Comparison of ENCODE assay signal across 9 cellular contexts in the genomic region with DNA sequence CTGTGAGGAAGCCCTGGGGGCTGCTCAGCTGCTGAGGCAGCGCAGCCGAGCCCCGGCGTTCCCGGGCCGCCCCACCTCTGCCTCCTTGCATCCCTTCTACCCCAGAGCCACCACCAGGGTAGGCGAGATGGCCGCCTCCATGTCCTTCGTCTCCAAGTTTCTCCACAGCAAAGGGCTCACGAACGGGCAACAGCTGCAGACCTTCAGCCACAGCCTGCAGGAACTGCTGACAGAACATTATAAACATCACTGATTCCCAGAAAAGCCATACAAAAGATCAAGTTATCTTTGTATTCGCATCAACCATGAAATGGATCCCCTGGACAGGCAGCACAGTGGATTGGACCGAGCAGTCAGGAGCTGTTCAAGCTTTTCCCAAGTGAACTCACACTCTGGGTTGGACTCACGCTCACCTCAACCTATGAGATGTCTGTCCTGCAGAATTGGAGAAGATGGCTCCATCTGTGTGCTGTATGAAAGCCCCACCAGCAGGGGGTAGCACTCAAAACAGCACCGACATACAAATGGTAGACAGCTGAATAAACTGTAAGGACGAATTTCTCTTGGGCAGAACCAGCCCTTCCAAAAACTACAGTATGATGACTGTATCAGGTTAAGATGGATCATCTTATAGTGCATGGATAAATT. TPM values are rescaled to one million over a fixed set of nuclear protein-coding genes. Genes with fewer than 3 reads are reported as not detected.
A peak's percentile ranks its signal among the peaks of the same experiment; 100 is the strongest.
DNase-seq lines count a peak whose midpoint lies in the region; ATAC-seq, FAIRE-seq and TF ChIP-seq lines count a peak whose summit lies in the region.
"Had no signal": no experiment of that assay in that cellular context is flagged by ENCODE, and none has a peak within 500 bp of the region (broad histone marks: within the 10 kb centered on the region; RNA-seq: fewer than 3 reads in every experiment).

No MANE protein-coding gene starts in this region.

- H3K4me3 Mint-ChIP-seq in T-helper 2 cell treated with Interferon-gamma antibody and Interleukin-4, amounts not matched to agents 5 μg/mL and 100 μg/mL, for 36 hours = no peak overlapping the region

- CTCF ChIA-PET in A549 (lab: Yijun Ruan, JAX) (no interaction called here), GM10248 (lab: Yijun Ruan, JAX) (interaction anchor here (1.2 to 1.8 kb wide), 7 partner anchors 10 to 34 kb away, joined by 3 to 8 read pairs (median 4); a partner anchor contains a TSS), PC-3 (lab: Charles Lee) (no interaction called here)

- BruUV-seq in PC-3 (replicated peaks; lab: Mats Ljungman, UMichigan) = no TSS peak

- POLR2A ChIA-PET in A549 (lab: Yijun Ruan, JAX) = no interaction called here
- POLR2A ChIA-PET in GM10248 (lab: Yijun Ruan, JAX) = no interaction called here
- POLR2A ChIA-PET in PC-3 (lab: Charles Lee; ENCODE audit: unreplicated experiment) = no interaction called here

- H3K36me3 Mint-ChIP-seq in T-helper 2 cell treated with Interferon-gamma antibody and Interleukin-4, amounts not matched to agents 5 μg/mL and 100 μg/mL, for 36 hours (ENCODE audit: low read depth) = no peaks in the 10 kb centered on the region

- no peak overlapping the region for H3K27ac Mint-ChIP-seq in T-helper 2 cell treated with Interferon-gamma antibody and Interleukin-4, amounts not matched to agents 5 μg/mL and 100 μg/mL, for 36 hours

- no peak overlapping the region for H3K27ac ChIP-seq in A549
- no peak overlapping the region for H3K27ac ChIP-seq in PC-3 (ENCODE audit: low read length)
- no peak overlapping the region for H3K27ac ChIP-seq in keratinocyte (ENCODE audit: control insufficient read depth, insufficient read depth, low read length)

- no peak for TF ChIP-seq POLR2A in A549 (IDR thresholded peaks at IDR 0.05; ENCODE audit: low read length)

- H3K79me2 ChIP-seq in PC-3 (ENCODE audit: low read length) = no peaks in the 10 kb centered on the region
- H3K79me2 ChIP-seq in keratinocyte (ENCODE audit: control insufficient read depth, insufficient read depth, low read length) = no peaks in the 10 kb centered on the region

- no peak overlapping the region for H2AFZ ChIP-seq in PC-3 (ENCODE audit: low read length)
- H2AFZ ChIP-seq in keratinocyte (ENCODE audit: control insufficient read depth, low read length) = no peak overlapping the region

- TF ChIP-seq CTCF in A549 (IDR thresholded peaks at IDR 0.05) = 0 out of 3 replicates have a peak, but pooled peaks have one; percentile 25
- TF ChIP-seq CTCF in GM10248 (IDR thresholded peaks at IDR 0.05; ENCODE audit: control extremely low read depth, extremely low read depth, low read depth, missing control alignments) = peak; percentile 42
- TF ChIP-seq CTCF in PC-3 (conservative IDR thresholded peaks at IDR 0.05; ENCODE audit: low read depth, low read length) = peak; percentile 41; the same call in 1 of the 2 replicates
- peak; percentile 42 to 61 (median 49) for TF ChIP-seq CTCF in keratinocyte (optimal IDR thresholded peaks at IDR 0.05 in 1 of 3, IDR thresholded peaks at IDR 0.05 in 1 of 3, conservative IDR thresholded peaks at IDR 0.05 in 1 of 3; ENCODE audit: extremely low read depth in 1 of 3, insufficient read depth in 2 of 3, low read length in 3 of 3)

- H4K20me1 ChIP-seq in PC-3 (ENCODE audit: low read length) (no peaks in the 10 kb centered on the region), keratinocyte (ENCODE audit: control insufficient read depth, extremely low read depth, insufficient read depth, low read length) (no peaks in the 10 kb centered on the region)

- H3K4me1 ChIP-seq in A549 (no peaks in the 10 kb centered on the region), PC-3 (ENCODE audit: insufficient read depth, low read length) (no peaks in the 10 kb centered on the region), keratinocyte (ENCODE audit: control insufficient read depth, extremely low read depth, insufficient read depth, low read length) (no peaks in the 10 kb centered on the region)

- no peaks in the 10 kb centered on the region for H3K9me1 ChIP-seq in keratinocyte (ENCODE audit: control insufficient read depth, extremely low read depth, insufficient read depth, low read length)

- H3K36me3 ChIP-seq in PC-3 (ENCODE audit: low read depth, low read length) (no peaks in the 10 kb centered on the region), keratinocyte (ENCODE audit: control insufficient read depth in 2 of 2, extremely low read depth in 1 of 2, insufficient read depth in 2 of 2, low read length in 2 of 2) (no peaks in the 10 kb centered on the region)

- FAIRE-seq in A549 (lab: Jason Lieb, UNC) = no peak
- no peak for FAIRE-seq in keratinocyte (lab: Jason Lieb, UNC)

- dilution Hi-C loops in keratinocyte (cut with MboI; ENCODE audit: extremely low pct_ligation_motif_present, low sequenced_read_pairs) = no loop called here

- H3F3A ChIP-seq in PC-3 (ENCODE audit: low read length, unreplicated experiment) = no peaks in the 10 kb centered on the region

- H3K27me3 ChIP-seq in PC-3 (ENCODE audit: low read length) (no peaks in the 10 kb centered on the region; the same call in 1 of the 2 replicates), keratinocyte (ENCODE audit: control insufficient read depth, extremely low read depth, insufficient read depth, low read length) (peaks cover 7% of the 10 kb centered on the region)

- H3K27me3 Mint-ChIP-seq in T-helper 2 cell treated with Interferon-gamma antibody and Interleukin-4, amounts not matched to agents 5 μg/mL and 100 μg/mL, for 36 hours (ENCODE audit: low read depth) = no peaks in the 10 kb centered on the region

- H3K4me2 ChIP-seq in A549 (no peak overlapping the region), PC-3 (ENCODE audit: low read length) (no peak overlapping the region), keratinocyte (ENCODE audit: control insufficient read depth, extremely low read depth, insufficient read depth, low read depth, low read length) (no peak overlapping the region)

- intact Hi-C loops in PC-3 (cut with micrococcal nuclease) = no loop called here

- WGBS in A549 (ENCODE audit: missing lambda C conversion rate) = 36% methylated on average over 16 of the region's 16 CpGs

- DNase-seq in A549 (ENCODE audit: low read depth in 1 of 2, low spot score in 1 of 2) (peak; percentile 4 to 51), GM10248 (ENCODE audit: extremely low spot score) (no peak), PC-3 (peak; percentile 14), keratinocyte (ENCODE audit: low read depth, low spot score) (no peak), HuH-7.5 (ENCODE audit: low spot score) (no peak)
- DNase-seq in T-helper 2 cell treated with Interferon-gamma antibody and Interleukin-4, amounts not matched to agents 5 μg/mL and 100 μg/mL, for 36 hours (ENCODE audit: low spot score) = no peak
- DNase-seq: NCI-H1048 had no signal

- no peaks in the 10 kb centered on the region for H3K4me1 Mint-ChIP-seq in T-helper 2 cell treated with Interferon-gamma antibody and Interleukin-4, amounts not matched to agents 5 μg/mL and 100 μg/mL, for 36 hours (ENCODE audit: low read depth)

- H3K9me3 ChIP-seq in A549 (0 out of 3 replicates have a peak, but pooled peaks cover 4% of the 10 kb centered on the region), PC-3 (ENCODE audit: low read length) (no peaks in the 10 kb centered on the region), keratinocyte (ENCODE audit: control insufficient read depth, low read depth, low read length) (no peaks in the 10 kb centered on the region)

- no peaks in the 10 kb centered on the region for H3K9me3 Mint-ChIP-seq in T-helper 2 cell treated with Interferon-gamma antibody and Interleukin-4, amounts not matched to agents 5 μg/mL and 100 μg/mL, for 36 hours

- H3K4me3 ChIP-seq in A549 (no peak overlapping the region), PC-3 (ENCODE audit: low read length) (no peak overlapping the region), keratinocyte (ENCODE audit: control insufficient read depth in 2 of 3, extremely low read depth in 1 of 3, insufficient read depth in 2 of 3, low read depth in 1 of 3, low read length in 3 of 3) (no peak overlapping the region)

- ATAC-seq in A549 (peak; percentile 39 to 90; a peak in 4 of 6 replicates), PC-3 (no peak), GM19452 (IDR thresholded peaks at IDR 0.05; ENCODE audit: unreplicated experiment) (no peak), GM19351 (IDR thresholded peaks at IDR 0.05; ENCODE audit: unreplicated experiment) (no peak)

- TF ChIP-seq RAD21 in A549 (conservative IDR thresholded peaks at IDR 0.05 in 1 of 2, IDR thresholded peaks at IDR 0.05 in 1 of 2) = 0 out of 5 replicates have a peak, but pooled peaks of 1 of the 2 experiments have one; percentile 12

- TF ChIP-seq EP300 in A549 (IDR thresholded peaks at IDR 0.05) = no peak

- no peaks in the 10 kb centered on the region for H3K9me2 ChIP-seq in PC-3 (replicated peaks; ENCODE audit: low read length)

- no peak overlapping the region for H3K9ac ChIP-seq in PC-3 (ENCODE audit: low read length)
- no peak overlapping the region for H3K9ac ChIP-seq in keratinocyte (ENCODE audit: control insufficient read depth, extremely low read depth, insufficient read depth, low read length)

TF ChIP-seq in A549, 52 proteins besides CTCF, POLR2A, EP300 and RAD21:
- TF ChIP-seq MAFK (IDR thresholded peaks at IDR 0.05; ENCODE audit: partially characterized antibody) (peak; percentile 17), HOXA7 (CRISPR knock-in tag; IDR thresholded peaks at IDR 0.05) (no peak)

RNA-seq across cellular contexts. Expression of a gene that starts 19.4 kb away (rescaled TPM):
- polyA plus RNA-seq in A549 (2011; rRNA removed) = 0.01 TPM in 1 of 2 replicates, not detected in the other
- not detected in 2 replicates for polyA plus RNA-seq in A549 (2012; cell fraction: cytosol; rRNA removed)
- polyA plus RNA-seq in A549 (2012; cell fraction: nucleus; rRNA removed) = not detected in 2 replicates
- polyA plus RNA-seq in A549 (2017; fragmentation: RNase III; extraction: RNeasy Plus Mini Kit Qiagen cat#74134 plus additional on column Dnase treatment) = not detected in 3 replicates
- 0.08 TPM in 1 of 2 replicates, not detected in the other for polyA minus RNA-seq in A549 (2011; rRNA and poly(A)+ RNA removed)
- total RNA-seq in PC-3 (2014; rRNA removed) = not detected in 2 replicates
- polyA plus RNA-seq in keratinocyte = 0.20 to 0.49 TPM (median 0.32 TPM) in 3 replicates
- 0.79 TPM for polyA plus RNA-seq in keratinocyte (2011; ENCODE audit: low read depth)
- 0.06 TPM in 2 replicates for polyA plus RNA-seq in keratinocyte (2011; cell fraction: cytosol; rRNA removed)
- polyA plus RNA-seq in keratinocyte (2011; cell fraction: nucleus; rRNA removed) = 0.32 and 1.1 TPM in 2 replicates
- 0.11 and 0.95 TPM in 2 replicates for polyA plus RNA-seq in keratinocyte (2012; ENCODE audit: low replicate concordance)
- 0.30 to 7.1 TPM (median 1.3 TPM) in 3 replicates for polyA minus RNA-seq in keratinocyte
- 1.5 TPM for polyA minus RNA-seq in keratinocyte (2011; cell fraction: cytosol; rRNA and poly(A)+ RNA removed)
- 1.6 and 2.5 TPM in 2 replicates for polyA minus RNA-seq in keratinocyte (2011; cell fraction: nucleus; rRNA and poly(A)+ RNA removed)

Comparison
In these comparisons a context has a peak if more than half of its experiments do, and no peak if none do; other contexts are left out.
1. ATAC-seq: peak in A549 (2 of 2); none in PC-3 (single experiment), GM19452 (single experiment) and GM19351 (single experiment).
2. DNase-seq: peak in A549 (2 of 2) and PC-3 (single experiment); none in GM10248 (single experiment), keratinocyte (single experiment), T-helper 2 cell treated with Interferon-gamma antibody and Interleukin-4, amounts not matched to agents 5 μg/mL and 100 μg/mL, for 36 hours (single experiment) and HuH-7.5 (single experiment).
3. Peak in every context shown above with its lines, with median percentiles within 50 percentile points of each other: CTCF ChIP-seq.